Comparison of ENCODE assay signal across 9 cellular contexts in genomic region chr7:148570419-148571372, GRCh38. TPM values are rescaled to one million over a fixed set of nuclear protein-coding genes. Genes with fewer than 3 reads are reported as not detected.
"Had no signal": no experiment of that assay in that cellular context is flagged by ENCODE, and none has a peak within 500 bp of the region (broad histone marks: within the 10 kb centered on the region; RNA-seq: fewer than 3 reads in every experiment).

No MANE protein-coding gene starts in this region.

RNA-seq across cellular contexts. Expression of gene C7orf33, which starts 19.9 kb away (rescaled TPM):
- total RNA-seq: activated CD8-positive, alpha-beta T cell treated with anti-CD3 and anti-CD28 coated beads, Interleukin-2, amount 10 ng/mL, durations not matched to agents 7 days and 5 days; activated naive CD4-positive, alpha-beta T cell treated with anti-CD3 and anti-CD28 coated beads, Interleukin-2, amount 50 U/mL, for 72 hours; astrocyte; cardiac muscle cell; NCI-H460; Right ventricle myocardium superior; SJSA1; T-helper 1 cell treated with Interleukin-12 subunit alpha and Interleukin-12 subunit beta and Interleukin-4 antibody, amounts not matched to agents 30 ng/mL and 1 ng/mL, for 36 hours; WTC11 had no signal
- polyA plus RNA-seq: cardiac muscle cell had no signal
